18 cellular contexts compared by ENCODE assay signal in the genomic region with DNA sequence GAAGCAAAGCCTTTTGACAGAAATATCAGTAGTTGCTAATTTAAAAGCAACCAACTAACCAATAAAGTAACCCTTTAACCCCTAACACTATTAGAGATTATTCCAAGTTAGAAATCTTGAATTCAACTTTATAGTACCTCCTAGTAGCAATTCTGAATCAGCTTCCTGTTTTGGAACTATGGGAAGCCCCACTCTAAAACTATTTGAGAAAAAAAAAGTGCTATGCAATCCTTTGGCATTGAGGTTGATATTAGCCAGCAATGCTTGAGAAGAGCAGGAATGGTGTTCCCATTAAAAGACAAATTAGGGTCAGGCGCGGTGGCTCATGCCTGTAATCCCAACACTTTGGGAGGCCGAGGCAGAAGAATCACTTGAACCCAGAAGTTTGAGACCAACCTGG.
DNase-seq lines count a peak whose midpoint lies in the region; ATAC-seq and TF ChIP-seq lines count a peak whose summit lies in the region.
"Had no signal": no experiment of that assay in that cellular context is flagged by ENCODE, and none has a peak within 500 bp of the region (broad histone marks: within the 10 kb centered on the region; RNA-seq: fewer than 3 reads in every experiment).

No MANE protein-coding gene starts in this region.

- H3K27me3 ChIP-seq in foreskin keratinocyte, result no peaks in the 10 kb centered on the region

- H3K36me3 Mint-ChIP-seq in HFFc6 (ENCODE audit: low read depth), result no peaks in the 10 kb centered on the region; the same call in 1 of the 2 replicates

- H3K27me3 Mint-ChIP-seq in HFFc6 (ENCODE audit: insufficient read depth), result peaks cover 3% of the 10 kb centered on the region; the same call in 1 of the 2 replicates

- H3K27ac Mint-ChIP-seq in HFFc6, result no peak overlapping the region

- H3K4me1 ChIP-seq in foreskin keratinocyte, result peaks cover 16% of the 10 kb centered on the region
- H3K4me1 ChIP-seq: A549 had no signal

- no peak overlapping the region for H3K4me3 Mint-ChIP-seq in HFFc6

- peaks cover 14% of the 10 kb centered on the region; the same call in 1 of the 2 replicates for H3K4me1 Mint-ChIP-seq in HFFc6 (ENCODE audit: low read depth)

- TF ChIP-seq CTCF in cardiac fibroblast (IDR thresholded peaks at IDR 0.05; ENCODE audit: low read depth, low read length) (no peak), foreskin keratinocyte (conservative IDR thresholded peaks at IDR 0.05) (no peak), HFFc6 (IDR thresholded peaks at IDR 0.05) (no peak)

- peak; percentile 24 for DNase-seq in AG20443 (ENCODE audit: low spot score)
- DNase-seq in HT1080 (ENCODE audit: low read depth), result peak; percentile 33
- peak; percentile 53 to 55 for DNase-seq in cardiac fibroblast (ENCODE audit: low read depth in 2 of 2)
- peak in 1 of 2 donors; percentile 15 for DNase-seq in foreskin keratinocyte
- DNase-seq in HFFc6, result no peak
- DNase-seq in NAMALWA (ENCODE audit: low spot score), result no peak
- no peak for DNase-seq in NCI-H1930 (lab: John Stamatoyannopoulos, UW)
- DNase-seq in NCI-H510A (lab: John Stamatoyannopoulos, UW), result no peak
- DNase-seq: AML-193, COR-L47, DMS153, H7, NCI-H1436, NCI-H2029 treated with DMSO at 0.1 percent for 48 hours, NCI-H524 had no signal

- peak overlapping the region; percentile 15 for H3K27ac ChIP-seq in foreskin keratinocyte
- H3K27ac ChIP-seq: A549, SK-N-MC had no signal

- no peak for ATAC-seq in foreskin keratinocyte
- ATAC-seq: A549, K562 had no signal

- H3K9me3 Mint-ChIP-seq in HFFc6, result peaks cover 21% of the 10 kb centered on the region; the same call in 1 of the 2 replicates

- no peak overlapping the region for H3K4me3 ChIP-seq in cardiac fibroblast (replicated peaks in 1 of 2; ENCODE audit: low read depth in 2 of 2, low read length in 2 of 2)
- H3K4me3 ChIP-seq: A549, K562, SK-N-MC had no signal

Comparison
In these comparisons a context has a peak if more than half of its experiments do, and no peak if none do; other contexts are left out.
1. DNase-seq: peak in AG20443 (single experiment), HT1080 (single experiment) and cardiac fibroblast (2 of 2); none in HFFc6 (single experiment), NAMALWA (single experiment), NCI-H1930 (0 of 2) and NCI-H510A (single experiment).